ENCODE assay signal across 19 cellular contexts in the genomic region with DNA sequence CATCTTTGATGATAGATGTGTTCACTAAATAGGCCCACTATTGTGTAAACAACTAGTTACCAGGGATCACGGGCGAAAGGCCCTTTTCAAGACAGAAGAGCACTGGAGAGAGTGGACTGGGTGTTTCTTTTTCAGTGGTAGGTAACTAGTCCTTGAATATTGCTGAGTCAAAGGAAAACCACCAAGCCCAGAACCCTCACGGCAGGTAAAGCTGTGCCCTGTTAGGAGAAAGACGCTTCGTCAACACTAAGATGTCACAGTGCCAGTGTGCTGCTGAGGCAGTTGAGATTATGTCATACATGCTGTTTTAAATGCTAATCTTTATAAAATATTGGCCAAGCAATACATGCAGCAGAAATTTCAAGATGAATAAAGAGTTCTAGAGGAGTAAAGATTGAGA.
"Had no signal": no experiment of that assay in that cellular context is flagged by ENCODE, and none has a peak within 500 bp of the region (broad histone marks: within the 10 kb centered on the region; RNA-seq: fewer than 3 reads in every experiment).

No MANE protein-coding gene starts in this region.

- H3K27ac ChIP-seq: esophagus squamous epithelium, heart right ventricle, prostate gland, right atrium auricular region, transverse colon, vagina had no signal

- DNase-seq: activated CD4-positive, alpha-beta T cell treated with anti-CD3 and anti-CD28 coated beads, Interleukin-2, amount 10 ng/mL, durations not matched to agents 24 days and 14 days; activated CD8-positive, alpha-beta T cell treated with anti-CD3 and anti-CD28 coated beads for 36 hours; activated naive CD4-positive, alpha-beta T cell; activated naive CD8-positive, alpha-beta T cell treated with anti-CD3 and anti-CD28 coated beads for 36 hours; activated T-cell treated with anti-CD3 and anti-CD28 coated beads, Interleukin-2, amount 50 U/mL, for 1 hour; caudate nucleus; effector memory CD8-positive, alpha-beta T cell; esophagus squamous epithelium; heart right ventricle; left ventricle myocardium superior; stimulated activated CD4-positive, alpha-beta T cell treated with anti-CD3 and anti-CD28 coated beads, Interleukin-2, amount 100 ng/mL, for 24 hours; stimulated activated naive CD8-positive, alpha-beta T cell treated with anti-CD3 and anti-CD28 coated beads, Interleukin-15, Interleukin-2, amounts not matched to agents 100 U/mL and 50 U/mL, for 24 hours; substantia nigra; transverse colon had no signal

- H3K4me3 ChIP-seq: esophagus squamous epithelium, heart right ventricle, prostate gland, right atrium auricular region, transverse colon, vagina had no signal

- ATAC-seq: activated CD8-positive, alpha-beta T cell treated with anti-CD3 and anti-CD28 coated beads for 36 hours; activated T-helper 17 cell treated with anti-CD3 and anti-CD28 coated beads, Interleukin-2, amount 50 U/mL, for 72 hours; effector memory CD8-positive, alpha-beta T cell; heart right ventricle; left ventricle myocardium superior; stimulated activated naive CD8-positive, alpha-beta T cell treated with anti-CD3 and anti-CD28 coated beads, Interleukin-15, Interleukin-2, amounts not matched to agents 100 U/mL and 50 U/mL, for 24 hours; WTC11 had no signal

- H3K9me3 ChIP-seq: esophagus squamous epithelium, prostate gland, right atrium auricular region, transverse colon, vagina had no signal

- H3K27me3 ChIP-seq: esophagus squamous epithelium, heart right ventricle, right atrium auricular region, transverse colon, vagina had no signal

- H3K36me3 ChIP-seq: esophagus squamous epithelium, heart right ventricle, prostate gland, right atrium auricular region, transverse colon, vagina had no signal

- H3K4me1 ChIP-seq: esophagus squamous epithelium, heart right ventricle, prostate gland, right atrium auricular region, transverse colon, vagina had no signal
